32 cellular contexts compared by ENCODE assay signal in the genomic region with DNA sequence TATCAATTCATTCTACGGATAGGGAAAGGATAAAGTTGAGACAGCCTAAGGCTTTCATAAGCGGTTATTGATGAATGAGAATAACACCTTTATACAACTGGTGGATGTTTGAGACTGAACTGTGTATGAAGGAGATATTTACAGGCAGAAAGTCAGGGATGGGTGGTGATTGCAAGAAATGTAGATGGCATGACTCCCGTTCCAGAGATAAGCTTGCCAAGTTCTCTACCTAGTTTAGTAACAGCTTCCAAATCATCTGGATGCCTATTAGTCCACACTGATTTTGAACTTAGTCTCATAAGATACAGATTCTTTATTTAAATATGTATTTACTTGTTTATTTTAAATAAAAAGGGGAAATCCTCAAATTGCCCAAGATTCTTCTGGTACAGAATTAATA.
"Had no signal": no experiment of that assay in that cellular context is flagged by ENCODE, and none has a peak within 500 bp of the region (broad histone marks: within the 10 kb centered on the region; RNA-seq: fewer than 3 reads in every experiment).

No MANE protein-coding gene starts in this region.

- H3K4me1 Mint-ChIP-seq: natural killer cell; nephron; neural progenitor cell; stimulated activated naive CD8-positive, alpha-beta T cell treated with anti-CD3 and anti-CD28 coated beads, Interleukin-15, amount 100 ng/mL, for 72 hours had no signal

- H3K27ac ChIP-seq: neural progenitor cell, ovary, parathyroid adenoma, psoas muscle, right lobe of liver, sigmoid colon, skin epidermis, spleen, suprapubic skin, testis, tibial artery, transverse colon, upper lobe of right lung, uterus had no signal

- H3K4me3 ChIP-seq: neural progenitor cell, ovary, psoas muscle, right lobe of liver, sigmoid colon, skin epidermis, smooth muscle cell, spleen, suprapubic skin, testis, tibial artery, transverse colon, upper lobe of right lung, uterus had no signal

- H3K27me3 Mint-ChIP-seq: progenitor cell of endocrine pancreas; stimulated activated naive CD8-positive, alpha-beta T cell treated with anti-CD3 and anti-CD28 coated beads, Interleukin-15, amount 100 ng/mL, for 72 hours; type B pancreatic cell had no signal

- H3K36me3 ChIP-seq: neural progenitor cell, ovary, right lobe of liver, sigmoid colon, spleen, suprapubic skin, tibial artery, transverse colon, upper lobe of right lung, uterus had no signal

- H3K4me3 Mint-ChIP-seq: natural killer cell; nephron; neural progenitor cell; stimulated activated memory B cell treated with anti-CD40 and anti-IgM and Interleukin-4, amounts not matched to agents 10 μg/mL and 1 μg/mL and 100 μg/mL, for 72 hours; stimulated activated naive CD8-positive, alpha-beta T cell treated with anti-CD3 and anti-CD28 coated beads, Interleukin-15, amount 100 ng/mL, for 72 hours; type B pancreatic cell had no signal

- H2AFZ ChIP-seq: neural progenitor cell, parathyroid adenoma had no signal

- H3K79me2 ChIP-seq: parathyroid adenoma had no signal

- DNase-seq: natural killer cell; occipital lobe; ovary; posterior cingulate gyrus; psoas muscle; right cardiac atrium; right lobe of liver; sigmoid colon; spleen; stimulated activated CD4-positive, alpha-beta T cell treated with anti-CD3 and anti-CD28 coated beads, Interleukin-12 subunit alpha, Interleukin-12 subunit beta, amount 100 ng/mL, for 4 hours; stimulated activated CD4-positive, alpha-beta T cell treated with anti-CD3 and anti-CD28 coated beads, Interleukin-1b, Interleukin-23, amount 100 ng/mL, for 48 hours; stimulated activated CD4-positive, alpha-beta T cell treated with anti-CD3 and anti-CD28 coated beads, Interleukin-4, amount 100 ng/mL, for 1 hour; stimulated activated CD4-positive, alpha-beta T cell treated with anti-CD3 and anti-CD28 coated beads, Interleukin-4, amount 100 ng/mL, for 4 hours; stimulated activated CD8-positive, alpha-beta memory T cell treated with anti-CD3 and anti-CD28 coated beads, Interleukin-4, amount 100 ng/mL, for 48 hours; stimulated activated naive CD4-positive, alpha-beta T cell; stimulated activated naive CD8-positive, alpha-beta T cell treated with anti-CD3 and anti-CD28 coated beads, Interleukin-15, amount 100 ng/mL, for 72 hours; stimulated activated naive CD8-positive, alpha-beta T cell treated with anti-CD3 and anti-CD28 coated beads, Interleukin-15, Interleukin-2, amounts not matched to agents 100 U/mL and 50 U/mL, for 24 hours; substantia nigra; testis; tibial artery; transverse colon; upper lobe of right lung; uterus had no signal

- ATAC-seq: natural killer cell; psoas muscle; right cardiac atrium; right lobe of liver; stimulated activated memory B cell treated with anti-CD40 and anti-IgM and Interleukin-4, amounts not matched to agents 10 μg/mL and 1 μg/mL and 100 μg/mL, for 72 hours; stimulated activated naive CD8-positive, alpha-beta T cell treated with anti-CD3 and anti-CD28 coated beads, Interleukin-15, amount 100 ng/mL, for 72 hours; stimulated activated naive CD8-positive, alpha-beta T cell treated with anti-CD3 and anti-CD28 coated beads, Interleukin-15, Interleukin-2, amounts not matched to agents 100 U/mL and 50 U/mL, for 24 hours; upper lobe of right lung had no signal

- H3K4me2 ChIP-seq: neural progenitor cell, smooth muscle cell had no signal

- H3K9me3 ChIP-seq: ovary, psoas muscle, right lobe of liver, sigmoid colon, spleen, suprapubic skin, testis, tibial artery, transverse colon, upper lobe of right lung, uterus had no signal

- H3K9me3 Mint-ChIP-seq: nephron; stimulated activated memory B cell treated with anti-CD40 and anti-IgM and Interleukin-4, amounts not matched to agents 10 μg/mL and 1 μg/mL and 100 μg/mL, for 72 hours had no signal

- H3K27me3 ChIP-seq: neural progenitor cell, ovary, right lobe of liver, sigmoid colon, suprapubic skin, testis, tibial artery, transverse colon, upper lobe of right lung, uterus had no signal

- H3K4me1 ChIP-seq: parathyroid adenoma, psoas muscle, right lobe of liver, sigmoid colon, spleen, suprapubic skin, testis, tibial artery, transverse colon, upper lobe of right lung, uterus had no signal

- H3K36me3 Mint-ChIP-seq: natural killer cell; neural progenitor cell; stimulated activated memory B cell treated with anti-CD40 and anti-IgM and Interleukin-4, amounts not matched to agents 10 μg/mL and 1 μg/mL and 100 μg/mL, for 72 hours had no signal

- H3K9ac ChIP-seq: neural progenitor cell, parathyroid adenoma had no signal

- H3K27ac Mint-ChIP-seq: natural killer cell; nephron; neural progenitor cell; progenitor cell of endocrine pancreas; stimulated activated memory B cell treated with anti-CD40 and anti-IgM and Interleukin-4, amounts not matched to agents 10 μg/mL and 1 μg/mL and 100 μg/mL, for 72 hours; stimulated activated naive CD8-positive, alpha-beta T cell treated with anti-CD3 and anti-CD28 coated beads, Interleukin-15, amount 100 ng/mL, for 72 hours; type B pancreatic cell had no signal
